Comparison of ENCODE assay signal across 13 cellular contexts in genomic region chr22:17997456-17997855, GRCh38. TPM values are rescaled to one million over a fixed set of nuclear protein-coding genes. Genes with fewer than 3 reads are reported as not detected.
A peak's percentile ranks its signal among the peaks of the same experiment; 100 is the strongest.
DNase-seq lines count a peak whose midpoint lies in the region; ATAC-seq, FAIRE-seq and TF ChIP-seq lines count a peak whose summit lies in the region.
"Had no signal": no experiment of that assay in that cellular context is flagged by ENCODE, and none has a peak within 500 bp of the region (broad histone marks: within the 10 kb centered on the region; RNA-seq: fewer than 3 reads in every experiment).

No MANE protein-coding gene starts in this region.

- intact Hi-C loops in PC-9 (cut with micrococcal nuclease; ENCODE audit: unreplicated experiment): no loop called here

- peak overlapping the region; percentile 92 for H3K27ac Mint-ChIP-seq in central memory CD8-positive, alpha-beta T cell (ENCODE audit: low read depth)

- H3F3A ChIP-seq in PC-9 (ENCODE audit: insufficient read depth, low read depth): no peaks in the 10 kb centered on the region; the same call in 1 of the 2 replicates

- peaks cover 7% of the 10 kb centered on the region for H3K36me3 Mint-ChIP-seq in central memory CD8-positive, alpha-beta T cell (ENCODE audit: insufficient read depth)

- ATAC-seq in central memory CD8-positive, alpha-beta T cell (replicated peaks; ENCODE audit: extremely low read depth, poor library complexity, severe bottlenecking): no peak
- ATAC-seq in HG03039 (IDR thresholded peaks at IDR 0.05; ENCODE audit: unreplicated experiment): no peak
- ATAC-seq: heart left ventricle had no signal

- H3K27ac ChIP-seq in PC-9: peak overlapping the region; percentile 33; the same call in 1 of the 2 replicates

- no peak for TF ChIP-seq CTCF in PC-9 (conservative IDR thresholded peaks at IDR 0.05)
- TF ChIP-seq CTCF in retinal pigment epithelial cell (conservative IDR thresholded peaks at IDR 0.05; ENCODE audit: low read depth, low read length): no peak

- H3K27me3 Mint-ChIP-seq in central memory CD8-positive, alpha-beta T cell: no peaks in the 10 kb centered on the region

- no peak for TF ChIP-seq POLR2A in GM12891 (IDR thresholded peaks at IDR 0.05; ENCODE audit: low read depth, low read length)

- peaks cover 16% of the 10 kb centered on the region for H3K4me1 ChIP-seq in PC-9 (replicated peaks; ENCODE audit: insufficient read depth)

- FAIRE-seq in GM12891 (lab: Jason Lieb, UNC): peak; percentile 20

- peaks cover 4% of the 10 kb centered on the region; the same call in 1 of the 2 replicates for H4K20me1 ChIP-seq in PC-9 (ENCODE audit: insufficient read depth)

- peak overlapping the region; percentile 24 for H3K4me2 ChIP-seq in PC-9

- CTCF ChIA-PET in PC-9 (lab: Charles Lee): no interaction called here

- H3K9me3 ChIP-seq in PC-9 (ENCODE audit: insufficient read depth, low read depth): no peaks in the 10 kb centered on the region
- H3K9me3 ChIP-seq: heart left ventricle had no signal

- peaks cover 55% of the 10 kb centered on the region for H3K4me1 Mint-ChIP-seq in central memory CD8-positive, alpha-beta T cell

- DNase-seq in GM12891 (ENCODE audit: insufficient read length, low spot score) (no peak), PC-9 (no peak), retinal pigment epithelial cell (ENCODE audit: low read depth) (peak; percentile 38), NCI-H510A treated with DMSO at 0.1 percent for 48 hours (lab: John Stamatoyannopoulos, UW) (no peak), NCI-H2029 (lab: John Stamatoyannopoulos, UW) (no peak)
- DNase-seq in central memory CD8-positive, alpha-beta T cell (ENCODE audit: low spot score in 2 of 2): no peak
- DNase-seq: activated T-cell treated with anti-CD3 and anti-CD28 coated beads for 4 hours, cortex of kidney, DND-41, midbrain, NCI-H345 had no signal

- H3K4me3 ChIP-seq in PC-9 (no peak overlapping the region), retinal pigment epithelial cell (ENCODE audit: low read length) (no peak overlapping the region)
- H3K4me3 ChIP-seq: heart left ventricle had no signal

- POLR2A ChIA-PET in PC-9 (lab: Charles Lee; ENCODE audit: unreplicated experiment): no interaction called here

- H2AFZ ChIP-seq in PC-9: no peak overlapping the region

- H3K79me2 ChIP-seq in PC-9 (ENCODE audit: low read depth): peaks cover 55% of the 10 kb centered on the region

- H3K36me3 ChIP-seq in PC-9 (ENCODE audit: low read depth): no peaks in the 10 kb centered on the region
- H3K36me3 ChIP-seq: heart left ventricle had no signal

- no peaks in the 10 kb centered on the region for H3K9me2 ChIP-seq in PC-9 (ENCODE audit: insufficient read depth)

- peak overlapping the region; percentile 32 for H3K4me3 Mint-ChIP-seq in central memory CD8-positive, alpha-beta T cell

- H3K27me3 ChIP-seq in PC-9 (ENCODE audit: insufficient read depth, low read depth): no peaks in the 10 kb centered on the region

- no TSS peak for BruUV-seq in PC-9 (replicated peaks; lab: Mats Ljungman, UMichigan)

- H3K9me3 Mint-ChIP-seq in central memory CD8-positive, alpha-beta T cell: no peaks in the 10 kb centered on the region

TF ChIP-seq in GM12891, 5 proteins besides CTCF, POLR2A, EP300 and RAD21:
- TF ChIP-seq POLR2AphosphoS5 (IDR thresholded peaks at IDR 0.05; ENCODE audit: low read depth, low read length): no peak
- TF ChIP-seq PAX5 (IDR thresholded peaks at IDR 0.05; ENCODE audit: insufficient read depth, low read length, severe bottlenecking): no peak
TF ChIP-seq in GM12891: peak in this region for 0.

RNA-seq across cellular contexts. Expression of gene MICAL3, which starts 26.9 kb away (rescaled TPM):
- polyA plus RNA-seq in GM12891 (2012; ENCODE audit: low read depth, missing spikeins): 21.0 TPM
- 23.8 and 27.4 TPM in 2 replicates for total RNA-seq in PC-9 (2021)
